Comparison of ENCODE assay signal across 14 cellular contexts in genomic region chr7:75888464-75889222, GRCh38. TPM values are rescaled to one million over a fixed set of nuclear protein-coding genes. Genes with fewer than 3 reads are reported as not detected.
DNase-seq lines count a peak whose midpoint lies in the region; ATAC-seq and TF ChIP-seq lines count a peak whose summit lies in the region.
"Had no signal": no experiment of that assay in that cellular context is flagged by ENCODE, and none has a peak within 500 bp of the region (broad histone marks: within the 10 kb centered on the region; RNA-seq: fewer than 3 reads in every experiment).

No MANE protein-coding gene starts in this region.

- H3K27ac ChIP-seq in upper lobe of left lung: peak overlapping the region in 3 of 4 donors; percentile 2 to 70 (median 45)
- no peak overlapping the region for H3K27ac ChIP-seq in aorta (ENCODE audit: low read depth in 1 of 2, low read length in 2 of 2)

- H3K9me3 Mint-ChIP-seq in activated T-cell treated with anti-CD3 and anti-CD28 coated beads, Interleukin-2, amount 50 U/mL, for 24 hours: no peaks in the 10 kb centered on the region
- H3K9me3 Mint-ChIP-seq in activated T-cell treated with anti-CD3 and anti-CD28 coated beads, Interleukin-2, amount 50 U/mL, for 72 hours: no peaks in the 10 kb centered on the region
- H3K9me3 Mint-ChIP-seq: natural killer cell treated with Interleukin-12 subunit alpha and Interleukin-12 subunit beta and Interleukin-15 and Interleukin-18, amount 100 ng/mL, for 72 hours had no signal

- H3K36me3 Mint-ChIP-seq in activated T-cell treated with anti-CD3 and anti-CD28 coated beads, Interleukin-2, amount 50 U/mL, for 24 hours (ENCODE audit: low read depth): peaks cover 58% of the 10 kb centered on the region
- peaks cover 0 to 6% of the 10 kb centered on the region in 2 donors for H3K36me3 Mint-ChIP-seq in activated T-cell treated with anti-CD3 and anti-CD28 coated beads, Interleukin-2, amount 50 U/mL, for 72 hours (ENCODE audit: insufficient read depth in 2 of 2)
- H3K36me3 Mint-ChIP-seq: natural killer cell treated with Interleukin-12 subunit alpha and Interleukin-12 subunit beta and Interleukin-15 and Interleukin-18, amount 100 ng/mL, for 72 hours had no signal

- no peaks in the 10 kb centered on the region for H3K27me3 Mint-ChIP-seq in activated T-cell treated with anti-CD3 and anti-CD28 coated beads, Interleukin-2, amount 50 U/mL, for 24 hours
- H3K27me3 Mint-ChIP-seq in activated T-cell treated with anti-CD3 and anti-CD28 coated beads, Interleukin-2, amount 50 U/mL, for 72 hours (ENCODE audit: low read depth): no peaks in the 10 kb centered on the region
- H3K27me3 Mint-ChIP-seq: natural killer cell treated with Interleukin-12 subunit alpha and Interleukin-12 subunit beta and Interleukin-15 and Interleukin-18, amount 100 ng/mL, for 72 hours had no signal

- H3K4me1 ChIP-seq in upper lobe of left lung (peaks cover 5 to 48% (median 18%) of the 10 kb centered on the region in 4 donors), aorta (ENCODE audit: control insufficient read depth in 1 of 2, insufficient read depth in 2 of 2, low read length in 2 of 2) (no peaks in the 10 kb centered on the region)

- H3K36me3 ChIP-seq in upper lobe of left lung (peaks cover 13 to 58% (median 35%) of the 10 kb centered on the region in 4 donors), aorta (ENCODE audit: control insufficient read depth in 1 of 2, insufficient read depth in 2 of 2, low read length in 1 of 2) (peaks cover 0 to 4% of the 10 kb centered on the region in 2 donors)

- 63 to 73% methylated on average over 6 to 23 of the region's 23 CpGs for WGBS in upper lobe of left lung, 2 donors
- 52 to 54% methylated on average over 23 of the region's 23 CpGs for WGBS in aorta, 2 donors

- H3K4me1 Mint-ChIP-seq in activated T-cell treated with anti-CD3 and anti-CD28 coated beads, Interleukin-2, amount 50 U/mL, for 24 hours (ENCODE audit: low read depth): peaks cover 11% of the 10 kb centered on the region
- H3K4me1 Mint-ChIP-seq in activated T-cell treated with anti-CD3 and anti-CD28 coated beads, Interleukin-2, amount 50 U/mL, for 72 hours (ENCODE audit: low read depth): peaks cover 6% of the 10 kb centered on the region

- peak overlapping the region; percentile 22 for H3K27ac Mint-ChIP-seq in activated T-cell treated with anti-CD3 and anti-CD28 coated beads, Interleukin-2, amount 50 U/mL, for 24 hours
- H3K27ac Mint-ChIP-seq in activated T-cell treated with anti-CD3 and anti-CD28 coated beads, Interleukin-2, amount 50 U/mL, for 72 hours: no peak overlapping the region
- H3K27ac Mint-ChIP-seq: natural killer cell treated with Interleukin-12 subunit alpha and Interleukin-12 subunit beta and Interleukin-15 and Interleukin-18, amount 100 ng/mL, for 72 hours had no signal

- no peak for DNase-seq in activated T-cell treated with anti-CD3 and anti-CD28 coated beads, Interleukin-2, amount 50 U/mL, for 24 hours
- DNase-seq in activated T-cell treated with anti-CD3 and anti-CD28 coated beads, Interleukin-2, amount 50 U/mL, for 72 hours: no peak
- peak; percentile 62 for DNase-seq in cerebellum (ENCODE audit: low spot score)
- DNase-seq in medulla oblongata (ENCODE audit: extremely low spot score): peak; percentile 82
- DNase-seq in upper lobe of left lung: peak; percentile 50 to 73
- no peak for DNase-seq in aorta
- no peak for DNase-seq in NCI-H748 treated with DMSO at 0.1 percent for 48 hours (lab: John Stamatoyannopoulos, UW)
- DNase-seq in stimulated activated naive CD4-positive, alpha-beta T cell treated with Interleukin-2 at 50 U/mL for 16 hours (lab: John Stamatoyannopoulos, UW): no peak
- DNase-seq: activated CD4-positive, alpha-beta T cell treated with anti-CD3 and anti-CD28 coated beads for 48 hours; activated naive CD4-positive, alpha-beta T cell treated with Interleukin-2 at 50 U/mL for 16 hours; effector CD8-positive, alpha-beta T cell; RPMI8226; stimulated activated CD4-positive, alpha-beta T cell treated with anti-CD3 and anti-CD28 coated beads, Interleukin-4, amount 100 ng/mL, for 24 hours had no signal

- H3K4me3 Mint-ChIP-seq in activated T-cell treated with anti-CD3 and anti-CD28 coated beads, Interleukin-2, amount 50 U/mL, for 24 hours: no peak overlapping the region
- no peak overlapping the region for H3K4me3 Mint-ChIP-seq in activated T-cell treated with anti-CD3 and anti-CD28 coated beads, Interleukin-2, amount 50 U/mL, for 72 hours
- H3K4me3 Mint-ChIP-seq: natural killer cell treated with Interleukin-12 subunit alpha and Interleukin-12 subunit beta and Interleukin-15 and Interleukin-18, amount 100 ng/mL, for 72 hours had no signal

- peak in 1 of 4 donors; percentile 5 for TF ChIP-seq POLR2A in upper lobe of left lung (IDR thresholded peaks at IDR 0.05)

- no peak overlapping the region for H3K4me3 ChIP-seq in upper lobe of left lung
- H3K4me3 ChIP-seq in aorta (ENCODE audit: low read length in 2 of 2): no peak overlapping the region

- intact Hi-C loops in aorta (cut with DNase I): no loop called here

- no peak for TF ChIP-seq CTCF in upper lobe of left lung (IDR thresholded peaks at IDR 0.05)

- H3K9me3 ChIP-seq in upper lobe of left lung: no peaks in the 10 kb centered on the region
- no peaks in the 10 kb centered on the region for H3K9me3 ChIP-seq in aorta (ENCODE audit: control insufficient read depth, low read length)

- no peak for TF ChIP-seq EP300 in upper lobe of left lung (IDR thresholded peaks at IDR 0.05)

- H3K27me3 ChIP-seq in upper lobe of left lung (no peaks in the 10 kb centered on the region), aorta (ENCODE audit: control insufficient read depth in 1 of 2, insufficient read depth in 2 of 2, low read length in 1 of 2) (no peaks in the 10 kb centered on the region)

- ATAC-seq in activated T-cell treated with anti-CD3 and anti-CD28 coated beads, Interleukin-2, amount 50 U/mL, for 72 hours (replicated peaks in 1 of 2): no peak
- ATAC-seq in upper lobe of left lung (ENCODE audit: low FRiP score in 2 of 2) (no peak), aorta (ENCODE audit: low FRiP score) (no peak)
- ATAC-seq: natural killer cell treated with Interleukin-12 subunit alpha and Interleukin-12 subunit beta and Interleukin-15 and Interleukin-18, amount 100 ng/mL, for 72 hours had no signal

RNA-seq across cellular contexts. Expression of gene RHBDD2, which starts 9.8 kb away (rescaled TPM):
- 10 to 100 TPM; 57.2 to 58.6 TPM for total RNA-seq in activated T-cell treated with anti-CD3 and anti-CD28 coated beads, Interleukin-2, amount 50 U/mL, for 72 hours
- 29.4 TPM for total RNA-seq in cerebellum
- total RNA-seq in upper lobe of left lung: 100 to 1,000 TPM in 2 of 6 donors, 10 to 100 TPM in 4; 35.6 to 132 (median 82.5) TPM
- 10 to 100 TPM; 31.1 to 40.1 TPM for total RNA-seq in aorta
- 10 to 100 TPM; 23.9 to 71.3 TPM for polyA plus RNA-seq in aorta

RNA-seq across cellular contexts. Expression of gene POR, which starts 26.3 kb away (rescaled TPM):
- 10 to 100 TPM; 31.6 to 42.7 TPM for total RNA-seq in activated T-cell treated with anti-CD3 and anti-CD28 coated beads, Interleukin-2, amount 50 U/mL, for 72 hours
- total RNA-seq in cerebellum: 37.1 TPM
- total RNA-seq in upper lobe of left lung: 100 to 1,000 TPM; 107 to 257 (median 194) TPM
- total RNA-seq in aorta: 100 to 1,000 TPM in 1 of 2 donors, 10 to 100 TPM in 1; 87.4 to 121 TPM
- polyA plus RNA-seq in aorta: 10 to 100 TPM; 40.4 to 71.8 TPM

Comparison
In these comparisons a context has a peak if more than half of its experiments do, and no peak if none do; other contexts are left out.
1. DNase-seq: peak in cerebellum (single experiment), medulla oblongata (single experiment) and upper lobe of left lung (2 of 2); none in activated T-cell treated with anti-CD3 and anti-CD28 coated beads, Interleukin-2, amount 50 U/mL, for 24 hours (single experiment), activated T-cell treated with anti-CD3 and anti-CD28 coated beads, Interleukin-2, amount 50 U/mL, for 72 hours (0 of 2), aorta (0 of 2), NCI-H748 treated with DMSO at 0.1 percent for 48 hours (single experiment) and stimulated activated naive CD4-positive, alpha-beta T cell treated with Interleukin-2 at 50 U/mL for 16 hours (single experiment).
2. H3K27ac ChIP-seq: peak in upper lobe of left lung (3 of 4); none in aorta (0 of 2).